Comparison of ENCODE assay signal across 21 cellular contexts in genomic region chr3:190492129-190492528, GRCh38. TPM values are rescaled to one million over a fixed set of nuclear protein-coding genes. Genes with fewer than 3 reads are reported as not detected.
DNase-seq lines count a peak whose midpoint lies in the region; ATAC-seq and TF ChIP-seq lines count a peak whose summit lies in the region.
"Had no signal": no experiment of that assay in that cellular context is flagged by ENCODE, and none has a peak within 500 bp of the region (broad histone marks: within the 10 kb centered on the region; RNA-seq: fewer than 3 reads in every experiment).

No MANE protein-coding gene starts in this region.

- no peaks in the 10 kb centered on the region for H3K4me1 ChIP-seq in right atrium auricular region

- intact Hi-C loops in Right ventricle myocardium superior (cut with DNase I), result no loop called here

- no peak overlapping the region for H3K4me3 Mint-ChIP-seq in activated naive CD8-positive, alpha-beta T cell treated with anti-CD3 and anti-CD28 coated beads, Interleukin-2, amount 50 U/mL, for 24 hours
- H3K4me3 Mint-ChIP-seq in activated naive CD8-positive, alpha-beta T cell treated with anti-CD3 and anti-CD28 coated beads for 36 hours, result no peak overlapping the region
- H3K4me3 Mint-ChIP-seq: B cell, CD14-positive monocyte had no signal

- no peak for TF ChIP-seq CTCF in right atrium auricular region (IDR thresholded peaks at IDR 0.05)

- peak overlapping the region; percentile 56 to 82 for H3K27ac ChIP-seq in right atrium auricular region

- peaks cover 49% of the 10 kb centered on the region for H3K4me1 Mint-ChIP-seq in activated naive CD8-positive, alpha-beta T cell treated with anti-CD3 and anti-CD28 coated beads, Interleukin-2, amount 50 U/mL, for 24 hours
- H3K4me1 Mint-ChIP-seq in activated naive CD8-positive, alpha-beta T cell treated with anti-CD3 and anti-CD28 coated beads for 36 hours, result peaks cover 28% of the 10 kb centered on the region

- no peak overlapping the region for H3K4me3 ChIP-seq in right atrium auricular region

- no peaks in the 10 kb centered on the region for H3K9me3 Mint-ChIP-seq in activated naive CD8-positive, alpha-beta T cell treated with anti-CD3 and anti-CD28 coated beads, Interleukin-2, amount 50 U/mL, for 24 hours
- no peaks in the 10 kb centered on the region for H3K9me3 Mint-ChIP-seq in activated naive CD8-positive, alpha-beta T cell treated with anti-CD3 and anti-CD28 coated beads for 36 hours

- H3K36me3 ChIP-seq in right atrium auricular region, result no peaks in the 10 kb centered on the region

- H3K36me3 Mint-ChIP-seq in activated naive CD8-positive, alpha-beta T cell treated with anti-CD3 and anti-CD28 coated beads, Interleukin-2, amount 50 U/mL, for 24 hours (ENCODE audit: low read depth), result no peaks in the 10 kb centered on the region
- peaks cover 4% of the 10 kb centered on the region for H3K36me3 Mint-ChIP-seq in activated naive CD8-positive, alpha-beta T cell treated with anti-CD3 and anti-CD28 coated beads for 36 hours
- H3K36me3 Mint-ChIP-seq: CD14-positive monocyte had no signal

- ATAC-seq in activated naive CD8-positive, alpha-beta T cell treated with anti-CD3 and anti-CD28 coated beads, Interleukin-2, amount 50 U/mL, for 24 hours, result peak; percentile 6
- ATAC-seq in Right ventricle myocardium superior (ENCODE audit: poor library complexity) (peak; percentile 73), SK-N-SH treated with all-trans-retinoic acid at 6 μM for 48 hours (no peak), GM18502 (IDR thresholded peaks at IDR 0.05; ENCODE audit: poor library complexity, unreplicated experiment) (no peak), HG03378 (IDR thresholded peaks at IDR 0.05; ENCODE audit: unreplicated experiment) (no peak)

- H3K9me3 ChIP-seq in right atrium auricular region, result no peaks in the 10 kb centered on the region
- H3K9me3 ChIP-seq: SK-N-SH had no signal

- no peaks in the 10 kb centered on the region for H3K27me3 ChIP-seq in right atrium auricular region

- DNase-seq in activated naive CD8-positive, alpha-beta T cell treated with anti-CD3 and anti-CD28 coated beads, Interleukin-2, amount 50 U/mL, for 24 hours, result no peak
- DNase-seq in activated naive CD8-positive, alpha-beta T cell treated with anti-CD3 and anti-CD28 coated beads for 36 hours, result no peak
- DNase-seq in Right ventricle myocardium superior (no peak), right atrium auricular region (ENCODE audit: low spot score) (no peak)
- DNase-seq: GDM1, Kasumi-1, NCI-H1436, NCI-H187 treated with DMSO at 0.1 percent for 48 hours, NCI-H2107, NCI-H446 treated with DMSO at 0.1 percent for 48 hours, NCI-H526 treated with DMSO at 0.1 percent for 48 hours, RPMI8226, SIG-M5, SK-N-SH had no signal

- H3K27me3 Mint-ChIP-seq in activated naive CD8-positive, alpha-beta T cell treated with anti-CD3 and anti-CD28 coated beads, Interleukin-2, amount 50 U/mL, for 24 hours, result peaks cover 66% of the 10 kb centered on the region
- H3K27me3 Mint-ChIP-seq in activated naive CD8-positive, alpha-beta T cell treated with anti-CD3 and anti-CD28 coated beads for 36 hours, result peaks cover 76% of the 10 kb centered on the region

- peak overlapping the region; percentile 48 for H3K27ac Mint-ChIP-seq in activated naive CD8-positive, alpha-beta T cell treated with anti-CD3 and anti-CD28 coated beads, Interleukin-2, amount 50 U/mL, for 24 hours
- H3K27ac Mint-ChIP-seq in activated naive CD8-positive, alpha-beta T cell treated with anti-CD3 and anti-CD28 coated beads for 36 hours, result no peak overlapping the region
- H3K27ac Mint-ChIP-seq: B cell had no signal

TF ChIP-seq in SK-N-SH treated with all-trans-retinoic acid at 6 μM for 48 hours, 23 proteins besides CTCF, POLR2A, EP300 and RAD21:
- TF ChIP-seq CREB5 (CRISPR knock-in tag; IDR thresholded peaks at IDR 0.05; ENCODE audit: low read depth), result no peak
- TF ChIP-seq ZFP30 (CRISPR knock-in tag; IDR thresholded peaks at IDR 0.05), result no peak
- no peak for TF ChIP-seq TCF4 (CRISPR knock-in tag; IDR thresholded peaks at IDR 0.05; ENCODE audit: borderline replicate concordance)
- no peak for TF ChIP-seq OSR1 (CRISPR knock-in tag; IDR thresholded peaks at IDR 0.05)

RNA-seq across cellular contexts. Expression of gene IL1RAP, which starts 21.8 kb away (rescaled TPM):
- total RNA-seq in activated naive CD8-positive, alpha-beta T cell treated with anti-CD3 and anti-CD28 coated beads for 36 hours, result 1 to 10 TPM; 7.3 to 8.2 TPM
- total RNA-seq in Right ventricle myocardium superior, result 4.1 TPM
- 1 to 10 TPM; 3.4 to 6.3 TPM for total RNA-seq in right atrium auricular region

RNA-seq across cellular contexts. Expression of gene TMEM207, which starts 42.4 kb away (rescaled TPM):
- total RNA-seq in activated naive CD8-positive, alpha-beta T cell treated with anti-CD3 and anti-CD28 coated beads for 36 hours, result not detected
- not detected for total RNA-seq in Right ventricle myocardium superior
- total RNA-seq in right atrium auricular region, result not detected
- total RNA-seq: B cell, H1, MCF 10A had no signal

Comparison
In these comparisons a context has a peak if more than half of its experiments do, and no peak if none do; other contexts are left out.
1. ATAC-seq: peak in activated naive CD8-positive, alpha-beta T cell treated with anti-CD3 and anti-CD28 coated beads, Interleukin-2, amount 50 U/mL, for 24 hours (single experiment) and Right ventricle myocardium superior (single experiment); none in SK-N-SH treated with all-trans-retinoic acid at 6 μM for 48 hours (single experiment), GM18502 (single experiment) and HG03378 (single experiment).